Comparison of ENCODE assay signal across 11 cellular contexts in genomic region chr4:3783691-3784306, GRCh38. TPM values are rescaled to one million over a fixed set of nuclear protein-coding genes. Genes with fewer than 3 reads are reported as not detected.
A peak's percentile ranks its signal among the peaks of the same experiment; 100 is the strongest.
DNase-seq lines count a peak whose midpoint lies in the region; ATAC-seq and TF ChIP-seq lines count a peak whose summit lies in the region.
"Had no signal": no experiment of that assay in that cellular context is flagged by ENCODE, and none has a peak within 500 bp of the region (broad histone marks: within the 10 kb centered on the region; RNA-seq: fewer than 3 reads in every experiment).

No MANE protein-coding gene starts in this region.

- H3K4me1 ChIP-seq in left ventricle myocardium inferior = peaks cover 4% of the 10 kb centered on the region
- H3K4me1 ChIP-seq: Peyer's patch had no signal

- H3K27ac ChIP-seq in left ventricle myocardium inferior (replicated peaks) = no peak overlapping the region
- H3K27ac ChIP-seq: Peyer's patch had no signal

- intact Hi-C loops in left ventricle myocardium inferior (cut with micrococcal nuclease) = no loop called here

- no peaks in the 10 kb centered on the region for H3K9me3 ChIP-seq in left ventricle myocardium inferior (replicated peaks)

- H3K4me1 Mint-ChIP-seq in activated T-cell treated with anti-CD3 and anti-CD28 coated beads, Interleukin-2, amount 50 U/mL, for 72 hours (ENCODE audit: low read depth) = no peaks in the 10 kb centered on the region
- no peaks in the 10 kb centered on the region for H3K4me1 Mint-ChIP-seq in activated T-cell treated with anti-CD3 and anti-CD28 coated beads, Interleukin-2, amount 50 U/mL, for 4 hours (ENCODE audit: low read depth)

- H3K27ac Mint-ChIP-seq in activated T-cell treated with anti-CD3 and anti-CD28 coated beads, Interleukin-2, amount 50 U/mL, for 72 hours = no peak overlapping the region
- H3K27ac Mint-ChIP-seq: CD8-positive, alpha-beta T cell had no signal

- ATAC-seq in activated T-cell treated with anti-CD3 and anti-CD28 coated beads, Interleukin-2, amount 50 U/mL, for 72 hours (replicated peaks in 1 of 2) = no peak
- no peak for ATAC-seq in activated T-cell treated with anti-CD3 and anti-CD28 coated beads, Interleukin-2, amount 50 U/mL, for 4 hours
- no peak for ATAC-seq in stimulated activated naive CD8-positive, alpha-beta T cell treated with anti-CD3 and anti-CD28 coated beads, Interleukin-15, Interleukin-2, amounts not matched to agents 100 U/mL and 50 U/mL, for 24 hours
- ATAC-seq in GM21619 (IDR thresholded peaks at IDR 0.05; ENCODE audit: unreplicated experiment) = no peak
- ATAC-seq: CD8-positive, alpha-beta T cell had no signal

- no peaks in the 10 kb centered on the region for H3K36me3 ChIP-seq in left ventricle myocardium inferior
- H3K36me3 ChIP-seq: Peyer's patch had no signal

- no peaks in the 10 kb centered on the region for H3K27me3 Mint-ChIP-seq in activated T-cell treated with anti-CD3 and anti-CD28 coated beads, Interleukin-2, amount 50 U/mL, for 72 hours (ENCODE audit: low read depth)
- peaks cover 6% of the 10 kb centered on the region for H3K27me3 Mint-ChIP-seq in activated T-cell treated with anti-CD3 and anti-CD28 coated beads, Interleukin-2, amount 50 U/mL, for 4 hours (ENCODE audit: low read depth)

- H3K36me3 Mint-ChIP-seq in activated T-cell treated with anti-CD3 and anti-CD28 coated beads, Interleukin-2, amount 50 U/mL, for 72 hours (ENCODE audit: insufficient read depth in 2 of 2) = no peaks in the 10 kb centered on the region
- H3K36me3 Mint-ChIP-seq in activated T-cell treated with anti-CD3 and anti-CD28 coated beads, Interleukin-2, amount 50 U/mL, for 4 hours (ENCODE audit: insufficient read depth) = no peaks in the 10 kb centered on the region
- H3K36me3 Mint-ChIP-seq: CD8-positive, alpha-beta T cell had no signal

- no peak overlapping the region for H3K4me3 ChIP-seq in left ventricle myocardium inferior
- H3K4me3 ChIP-seq: Peyer's patch had no signal

- peaks cover 2 to 3% of the 10 kb centered on the region in 2 donors for H3K9me3 Mint-ChIP-seq in activated T-cell treated with anti-CD3 and anti-CD28 coated beads, Interleukin-2, amount 50 U/mL, for 72 hours
- H3K9me3 Mint-ChIP-seq in activated T-cell treated with anti-CD3 and anti-CD28 coated beads, Interleukin-2, amount 50 U/mL, for 4 hours = no peaks in the 10 kb centered on the region
- H3K9me3 Mint-ChIP-seq: CD8-positive, alpha-beta T cell had no signal

- H3K4me3 Mint-ChIP-seq in activated T-cell treated with anti-CD3 and anti-CD28 coated beads, Interleukin-2, amount 50 U/mL, for 72 hours = no peak overlapping the region
- H3K4me3 Mint-ChIP-seq in activated T-cell treated with anti-CD3 and anti-CD28 coated beads, Interleukin-2, amount 50 U/mL, for 4 hours = no peak overlapping the region
- H3K4me3 Mint-ChIP-seq: CD8-positive, alpha-beta T cell had no signal

- H3K27me3 ChIP-seq in left ventricle myocardium inferior (ENCODE audit: low read depth) = peaks cover 73% of the 10 kb centered on the region
- H3K27me3 ChIP-seq: Peyer's patch had no signal

- peak; percentile 18 to 25 for DNase-seq in activated T-cell treated with anti-CD3 and anti-CD28 coated beads, Interleukin-2, amount 50 U/mL, for 72 hours
- DNase-seq in activated T-cell treated with anti-CD3 and anti-CD28 coated beads, Interleukin-2, amount 50 U/mL, for 4 hours = no peak
- DNase-seq in RKO (ENCODE audit: low spot score) = peak; percentile 6
- DNase-seq in left ventricle myocardium inferior = no peak
- DNase-seq in stimulated activated naive CD8-positive, alpha-beta T cell treated with anti-CD3 and anti-CD28 coated beads, Interleukin-15, Interleukin-2, amounts not matched to agents 100 U/mL and 50 U/mL, for 24 hours = peak; percentile 21
- no peak for DNase-seq in NAMALWA (ENCODE audit: low spot score)
- no peak for DNase-seq in A172 (ENCODE audit: low spot score)
- DNase-seq: activated CD8-positive, alpha-beta memory T cell treated with anti-CD3 and anti-CD28 coated beads for 24 hours; CD8-positive, alpha-beta T cell; Peyer's patch had no signal

- TF ChIP-seq CTCF in left ventricle myocardium inferior (IDR thresholded peaks at IDR 0.05; ENCODE audit: borderline replicate concordance) = peak; percentile 47

RNA-seq across cellular contexts. Expression of gene ADRA2C, which starts 17.6 kb away (rescaled TPM):
- not detected for total RNA-seq in activated T-cell treated with anti-CD3 and anti-CD28 coated beads, Interleukin-2, amount 50 U/mL, for 72 hours
- not detected for total RNA-seq in activated T-cell treated with anti-CD3 and anti-CD28 coated beads, Interleukin-2, amount 50 U/mL, for 4 hours
- total RNA-seq in left ventricle myocardium inferior = 4.5 TPM
- total RNA-seq in A172 (2014; rRNA removed; shearing (Covaris generic)) = 5.9 TPM in 2 replicates
- total RNA-seq: CD8-positive, alpha-beta T cell had no signal

Comparison
In these comparisons a context has a peak if more than half of its experiments do, and no peak if none do; other contexts are left out.
1. DNase-seq: peak in activated T-cell treated with anti-CD3 and anti-CD28 coated beads, Interleukin-2, amount 50 U/mL, for 72 hours (2 of 2), RKO (single experiment) and stimulated activated naive CD8-positive, alpha-beta T cell treated with anti-CD3 and anti-CD28 coated beads, Interleukin-15, Interleukin-2, amounts not matched to agents 100 U/mL and 50 U/mL, for 24 hours (single experiment); none in activated T-cell treated with anti-CD3 and anti-CD28 coated beads, Interleukin-2, amount 50 U/mL, for 4 hours (single experiment), left ventricle myocardium inferior (single experiment), NAMALWA (single experiment) and A172 (single experiment).